In the genomic region with DNA sequence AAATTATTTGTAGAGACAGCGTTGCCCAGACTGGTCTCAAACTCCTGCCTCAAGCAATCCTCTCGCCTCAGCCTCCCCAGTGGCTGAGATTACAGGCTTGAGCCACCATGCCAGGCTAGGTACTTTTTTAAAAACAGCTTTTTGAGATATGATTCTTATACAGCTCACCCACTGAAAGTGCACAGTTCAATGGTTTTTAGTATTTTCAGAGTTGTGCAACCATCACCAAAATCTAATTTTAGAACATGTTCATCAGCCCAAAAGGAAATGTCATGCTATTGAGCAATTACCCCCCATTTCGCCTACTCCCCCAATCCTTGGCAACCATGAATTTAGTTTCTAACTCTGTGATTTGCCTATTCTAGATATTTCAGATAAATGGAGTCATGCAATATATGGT, we compare ENCODE assay signal across 24 cellular contexts.
DNase-seq lines count a peak whose midpoint lies in the region; ATAC-seq, FAIRE-seq and TF ChIP-seq lines count a peak whose summit lies in the region.
"Had no signal": no experiment of that assay in that cellular context is flagged by ENCODE, and none has a peak within 500 bp of the region (broad histone marks: within the 10 kb centered on the region; RNA-seq: fewer than 3 reads in every experiment).

No MANE protein-coding gene starts in this region.

- TF ChIP-seq POLR2A in vagina (IDR thresholded peaks at IDR 0.05), result no peak

- H4K20me1 ChIP-seq in mammary epithelial cell (ENCODE audit: insufficient read depth, low read length), result no peaks in the 10 kb centered on the region

- H3K4me2 ChIP-seq in mammary epithelial cell (ENCODE audit: insufficient read depth, low read depth, low read length), result no peak overlapping the region

- no peaks in the 10 kb centered on the region for H3K36me3 Mint-ChIP-seq in MCF 10A (ENCODE audit: insufficient read depth, unreplicated experiment)
- H3K36me3 Mint-ChIP-seq: activated CD4-positive, alpha-beta memory T cell treated with anti-CD3 and anti-CD28 coated beads for 36 hours had no signal

- peaks cover 6% of the 10 kb centered on the region for H3K4me1 Mint-ChIP-seq in MCF 10A (ENCODE audit: insufficient read depth, unreplicated experiment)

- CTCF ChIA-PET in MCF 10A (lab: Yijun Ruan, JAX) (no interaction called here), mammary epithelial cell (lab: Charles Lee; ENCODE audit: low non-redundant PET) (no interaction called here)

- H3K36me3 ChIP-seq in mammary epithelial cell (ENCODE audit: insufficient read depth, low read length) (no peaks in the 10 kb centered on the region), vagina (no peaks in the 10 kb centered on the region)
- H3K36me3 ChIP-seq: breast epithelium had no signal

- H3K4me1 ChIP-seq in mammary epithelial cell (ENCODE audit: insufficient read depth, low read length) (no peaks in the 10 kb centered on the region), vagina (peaks cover 5% of the 10 kb centered on the region)
- H3K4me1 ChIP-seq: breast epithelium had no signal

- no peak overlapping the region for H3K4me3 ChIP-seq in mammary epithelial cell (replicated peaks in 1 of 3; ENCODE audit: insufficient read depth in 1 of 3, low read depth in 2 of 3, low read length in 3 of 3)
- no peak overlapping the region for H3K4me3 ChIP-seq in vagina
- H3K4me3 ChIP-seq: breast epithelium had no signal

- H3K27ac Mint-ChIP-seq in MCF 10A (ENCODE audit: low read depth, unreplicated experiment), result no peak overlapping the region
- H3K27ac Mint-ChIP-seq: activated CD4-positive, alpha-beta memory T cell treated with anti-CD3 and anti-CD28 coated beads for 36 hours; WTC11 had no signal

- H2AFZ ChIP-seq in mammary epithelial cell (ENCODE audit: low read depth, low read length), result no peak overlapping the region

- POLR2A ChIA-PET in MCF 10A (lab: Yijun Ruan, JAX), result interaction anchor here (0.5 kb wide), 1 partner anchor 18 kb away, joined by 3 read pairs; no protein-coding TSS in a partner anchor

- BruUV-seq in MCF 10A (replicated peaks; lab: Mats Ljungman, UMichigan) (no TSS peak), mammary epithelial cell (replicated peaks; lab: Mats Ljungman, UMichigan) (no TSS peak)

- H3K9ac ChIP-seq in mammary epithelial cell (ENCODE audit: insufficient read depth, low read length), result no peak overlapping the region

- dilution Hi-C loops in mammary epithelial cell (cut with HindIII; ENCODE audit: low sequenced_read_pairs), result no loop called here

- ATAC-seq in GM19455 (IDR thresholded peaks at IDR 0.05; ENCODE audit: unreplicated experiment), result no peak
- ATAC-seq: WTC11 had no signal

- 26% methylated on average over 3 of the region's 3 CpGs for WGBS in mammary epithelial cell (ENCODE audit: low coverage, missing lambda C conversion rate)

- H3K79me2 ChIP-seq in mammary epithelial cell (ENCODE audit: insufficient read depth, low read length), result no peaks in the 10 kb centered on the region

- no peak overlapping the region for H3K4me3 Mint-ChIP-seq in MCF 10A (ENCODE audit: unreplicated experiment)
- H3K4me3 Mint-ChIP-seq: activated CD4-positive, alpha-beta memory T cell treated with anti-CD3 and anti-CD28 coated beads for 36 hours; WTC11 had no signal

- H3K27ac ChIP-seq in mammary epithelial cell (ENCODE audit: insufficient read depth, low read depth, low read length) (no peak overlapping the region), vagina (peak overlapping the region; percentile 18)

- in situ Hi-C loops in mammary epithelial cell (cut with MboI; ENCODE audit: low sequenced_read_pairs in 2 of 2), result no loop called here

- H3K27me3 Mint-ChIP-seq in MCF 10A (ENCODE audit: insufficient read depth, unreplicated experiment), result peaks cover 19% of the 10 kb centered on the region

- no peak for FAIRE-seq in RCC 7860 (lab: Jason Lieb, UNC)
- FAIRE-seq: endometrium, frontal cortex, G401.6, GM12891, GM19239, H1, keratinocyte had no signal

- no peaks in the 10 kb centered on the region for H3K9me3 Mint-ChIP-seq in MCF 10A (ENCODE audit: unreplicated experiment)

- DNase-seq in MCF 10A (ENCODE audit: unreplicated experiment), result peak; percentile 33
- no peak for DNase-seq in mammary epithelial cell
- DNase-seq in NOMO-1 (lab: John Stamatoyannopoulos, UW; ENCODE audit: unreplicated experiment in 2 of 2), result peak; percentile 45 to 58
- peak; percentile 1 for DNase-seq in fibroblast of peridontal ligament (ENCODE audit: extremely low read depth)
- DNase-seq in vagina (ENCODE audit: extremely low spot score in 2 of 2), result no peak
- DNase-seq in T-helper 2 cell, result no peak
- no peak for DNase-seq in RCC 7860 (ENCODE audit: low spot score)
- DNase-seq: activated CD4-positive, alpha-beta memory T cell treated with anti-CD3 and anti-CD28 coated beads for 36 hours; activated gamma-delta T cell; C1 segment of cervical spinal cord; NCI-H524 treated with DMSO at 0.1 percent for 48 hours; OCI-M1; SHP77; stimulated activated CD4-positive, alpha-beta T cell treated with anti-CD3 and anti-CD28 coated beads, Interleukin-12 subunit alpha, Interleukin-12 subunit beta, amount 100 ng/mL, for 4 hours had no signal

- TF ChIP-seq CTCF in MCF 10A (IDR thresholded peaks at IDR 0.05; ENCODE audit: unreplicated experiment), result no peak
- no peak for TF ChIP-seq CTCF in mammary epithelial cell (conservative IDR thresholded peaks at IDR 0.05 in 1 of 2, IDR thresholded peaks at IDR 0.05 in 1 of 2; ENCODE audit: extremely low read depth in 1 of 2, insufficient read depth in 1 of 2, low read depth in 1 of 2, low read length in 2 of 2)
- TF ChIP-seq CTCF in vagina (IDR thresholded peaks at IDR 0.05), result no peak

- H3K9me3 ChIP-seq in mammary epithelial cell (replicated peaks; ENCODE audit: insufficient read depth, low read length) (no peaks in the 10 kb centered on the region), vagina (no peaks in the 10 kb centered on the region)
- H3K9me3 ChIP-seq: breast epithelium had no signal

- H3K27me3 ChIP-seq in mammary epithelial cell (ENCODE audit: insufficient read depth, low read length), result peaks cover 10% of the 10 kb centered on the region
- no peaks in the 10 kb centered on the region for H3K27me3 ChIP-seq in vagina
- H3K27me3 ChIP-seq: breast epithelium had no signal

- intact Hi-C loops in MCF 10A (cut with micrococcal nuclease), result no loop called here
- intact Hi-C loops in mammary epithelial cell (cut with micrococcal nuclease), result no loop called here
- intact Hi-C loops in vagina (cut with DNase I), result no loop called here

Comparison
In these comparisons a context has a peak if more than half of its experiments do, and no peak if none do; other contexts are left out.
1. DNase-seq: peak in MCF 10A (single experiment), NOMO-1 (2 of 2) and fibroblast of peridontal ligament (single experiment); none in mammary epithelial cell (single experiment), vagina (0 of 2), T-helper 2 cell (0 of 5) and RCC 7860 (single experiment).